Comparison of ENCODE assay signal across 8 cellular contexts in genomic region chr6:131627724-131628682, GRCh38. TPM values are rescaled to one million over a fixed set of nuclear protein-coding genes. Genes with fewer than 3 reads are reported as not detected.
DNase-seq lines count a peak whose midpoint lies in the region; TF ChIP-seq lines count a peak whose summit lies in the region.

Gene MED23, minus strand, starts transcription at chr6:131628242. Its CDS starts 193 bp downstream, at chr6:131628049.

- TF ChIP-seq CTCF in MM.1S (IDR thresholded peaks at IDR 0.05; ENCODE audit: low read length) (peak; percentile 98), fibroblast of villous mesenchyme (IDR thresholded peaks at IDR 0.05; ENCODE audit: insufficient read depth, low read depth, low read length) (peak; percentile 99), neural crest cell (conservative IDR thresholded peaks at IDR 0.05) (peak; percentile 94)

- no peaks in the 10 kb centered on the region for H3K9me2 ChIP-seq in MM.1S (replicated peaks; ENCODE audit: insufficient read depth, low read length)

- H3K4me3 Mint-ChIP-seq in neural crest cell = peak within 1 kb of the TSS; percentile 94

- H3K9me3 Mint-ChIP-seq in neural crest cell = no peaks in the 10 kb centered on the region

- H3F3A ChIP-seq in MM.1S (ENCODE audit: insufficient read depth, low read length) = peaks cover 3% of the 10 kb centered on the region; the same call in 1 of the 2 replicates

- peaks cover 4% of the 10 kb centered on the region for H3K27me3 Mint-ChIP-seq in neural crest cell (ENCODE audit: low read depth)

- H3K36me3 ChIP-seq in MM.1S (replicated peaks; ENCODE audit: insufficient read depth, low read length) (no peaks in the 10 kb centered on the region), stomach smooth muscle (ENCODE audit: control insufficient read depth in 2 of 2, insufficient read depth in 2 of 2, low read length in 2 of 2) (peaks cover 13 to 15% of the 10 kb centered on the region in 2 donors)

- no peaks in the 10 kb centered on the region for H3K36me3 Mint-ChIP-seq in neural crest cell (ENCODE audit: low read depth)

- H3K79me2 ChIP-seq in MM.1S (ENCODE audit: low read length) = peaks cover 28% of the 10 kb centered on the region

- H3K9me3 ChIP-seq in MM.1S (replicated peaks; ENCODE audit: insufficient read depth, low read length) (no peaks in the 10 kb centered on the region), stomach smooth muscle (ENCODE audit: control insufficient read depth in 2 of 2, low read length in 2 of 2) (no peaks in the 10 kb centered on the region)

- peak; percentile 77 for DNase-seq in GF-D8 (lab: John Stamatoyannopoulos, UW)
- DNase-seq in HCEC 1CT = peak; percentile 90
- DNase-seq in MM.1S = peak; percentile 90
- DNase-seq in SIG-M5 (lab: John Stamatoyannopoulos, UW) = peak; percentile 48
- peak; percentile 95 for DNase-seq in activated gamma-delta T cell treated with Interleukin-2 at 50 U/mL for 16 hours
- DNase-seq in fibroblast of villous mesenchyme (ENCODE audit: low read depth) = peak; percentile 96
- DNase-seq in neural crest cell (ENCODE audit: low read depth, low spot score) = peak; percentile 99

- H2AFZ ChIP-seq in MM.1S (ENCODE audit: low read length) = peak within 1 kb of the TSS; percentile 71

- H3K9ac ChIP-seq in MM.1S (ENCODE audit: low read length) (peak within 1 kb of the TSS; percentile 73), stomach smooth muscle (ENCODE audit: low read length in 2 of 2) (peak within 1 kb of the TSS; percentile 81 to 84)

- H3K4me1 ChIP-seq in MM.1S (ENCODE audit: low read length) (0 out of 2 replicates have a peak, but pooled peaks cover 6% of the 10 kb centered on the region), stomach smooth muscle (ENCODE audit: control insufficient read depth, insufficient read depth, low read length) (no peaks in the 10 kb centered on the region)

- H3K4me1 Mint-ChIP-seq in neural crest cell = peaks cover 26% of the 10 kb centered on the region

- H3K4me2 ChIP-seq in MM.1S (ENCODE audit: low read depth, low read length) = peak within 1 kb of the TSS; percentile 67

- peak within 1 kb of the TSS; percentile 95 for H3K27ac Mint-ChIP-seq in neural crest cell (ENCODE audit: unreplicated experiment)

- H3K27ac ChIP-seq in MM.1S (ENCODE audit: low read length) (peak within 1 kb of the TSS; percentile 56; the same call in 1 of the 2 replicates), stomach smooth muscle (ENCODE audit: low read length) (peak within 1 kb of the TSS; percentile 43)

- no peaks in the 10 kb centered on the region for H3K27me3 ChIP-seq in MM.1S (replicated peaks; ENCODE audit: insufficient read depth, low read length)
- no peaks in the 10 kb centered on the region for H3K27me3 ChIP-seq in stomach smooth muscle (ENCODE audit: control insufficient read depth in 1 of 2, insufficient read depth in 2 of 2, low read length in 2 of 2)

- no peaks in the 10 kb centered on the region for H4K20me1 ChIP-seq in MM.1S (ENCODE audit: insufficient read depth, low read length)

- H3K4me3 ChIP-seq in MM.1S (ENCODE audit: low read length) (peak within 1 kb of the TSS; percentile 83), fibroblast of villous mesenchyme (ENCODE audit: low read depth, low read length) (peak within 1 kb of the TSS; percentile 85), stomach smooth muscle (ENCODE audit: low read length in 2 of 2) (peak within 1 kb of the TSS; percentile 91 to 97)

RNA-seq across cellular contexts. Expression of gene MED23, which starts in this region (rescaled TPM):
- 35.1 and 54.4 TPM in 2 replicates for total RNA-seq in fibroblast of villous mesenchyme
- 30.0 and 30.5 TPM in 2 replicates for total RNA-seq in neural crest cell

Comparison
In these comparisons a context has a peak if more than half of its experiments do, and no peak if none do; other contexts are left out.
1. Peak in every context shown above with its lines: DNase-seq, H3K4me3 ChIP-seq and H3K27ac ChIP-seq.
2. DNase-seq: peak in every context shown above with its lines; median percentile 99 in neural crest cell; 96 in fibroblast of villous mesenchyme; 95 in activated gamma-delta T cell treated with Interleukin-2 at 50 U/mL for 16 hours; 90 in HCEC 1CT; 90 in MM.1S; 77 in GF-D8; 48 in SIG-M5.